Comparison of ENCODE assay signal across 20 cellular contexts in genomic region chr1:171833091-171833822, GRCh38. TPM values are rescaled to one million over a fixed set of nuclear protein-coding genes. Genes with fewer than 3 reads are reported as not detected.
DNase-seq lines count a peak whose midpoint lies in the region; ATAC-seq, FAIRE-seq and TF ChIP-seq lines count a peak whose summit lies in the region.
"Had no signal": no experiment of that assay in that cellular context is flagged by ENCODE, and none has a peak within 500 bp of the region (broad histone marks: within the 10 kb centered on the region; RNA-seq: fewer than 3 reads in every experiment).

No MANE protein-coding gene starts in this region.

- no peaks in the 10 kb centered on the region for H4K20me1 ChIP-seq in astrocyte (ENCODE audit: insufficient read depth, low read length)

- H3K36me3 Mint-ChIP-seq in astrocyte (ENCODE audit: low read depth, unreplicated experiment), result no peaks in the 10 kb centered on the region
- H3K36me3 Mint-ChIP-seq in activated naive CD4-positive, alpha-beta T cell treated with anti-CD3 and anti-CD28 coated beads, Interleukin-2, amount 50 U/mL, for 72 hours, result peaks cover 0 to under 1% of the 10 kb centered on the region in 2 donors

- H3K79me2 ChIP-seq in astrocyte (ENCODE audit: insufficient read depth, low read length), result no peaks in the 10 kb centered on the region

- no peaks in the 10 kb centered on the region for H3K27me3 Mint-ChIP-seq in astrocyte (ENCODE audit: low read depth, unreplicated experiment)

- peak overlapping the region; percentile 96 for H3K27ac ChIP-seq in SJCRH30
- H3K27ac ChIP-seq in astrocyte (ENCODE audit: low read depth, low read length), result no peak overlapping the region

- H3K27me3 ChIP-seq in SJCRH30 (no peaks in the 10 kb centered on the region), astrocyte (ENCODE audit: insufficient read depth, low read length) (no peaks in the 10 kb centered on the region)

- no peak overlapping the region for H3K4me3 Mint-ChIP-seq in astrocyte (ENCODE audit: unreplicated experiment)
- H3K4me3 Mint-ChIP-seq: CD8-positive, alpha-beta memory T cell had no signal

- no peak for FAIRE-seq in astrocyte (lab: Jason Lieb, UNC)
- FAIRE-seq: A204.1, D721Med had no signal

- H3K9ac ChIP-seq in astrocyte (ENCODE audit: low read length), result no peak overlapping the region

- H3K4me3 ChIP-seq in SJCRH30, result no peak overlapping the region
- H3K4me3 ChIP-seq in astrocyte (ENCODE audit: insufficient read depth, low read depth, low read length), result no peak overlapping the region

- no peak for ATAC-seq in activated naive CD4-positive, alpha-beta T cell treated with anti-CD3 and anti-CD28 coated beads, Interleukin-2, amount 50 U/mL, for 72 hours
- ATAC-seq: SK-N-SH treated with all-trans-retinoic acid at 6 μM for 48 hours had no signal

- no peak overlapping the region for H2AFZ ChIP-seq in astrocyte (ENCODE audit: low read depth, low read length)

- H3K9me3 ChIP-seq in SJCRH30 (replicated peaks) (peaks cover 2% of the 10 kb centered on the region), astrocyte (ENCODE audit: insufficient read depth, low read depth, low read length) (no peaks in the 10 kb centered on the region)

- no peak for TF ChIP-seq CTCF in astrocyte (IDR thresholded peaks at IDR 0.05; ENCODE audit: insufficient read depth, low read depth, low read length)

- peak overlapping the region; percentile 45 for H3K27ac Mint-ChIP-seq in astrocyte (ENCODE audit: unreplicated experiment)
- H3K27ac Mint-ChIP-seq in activated naive CD4-positive, alpha-beta T cell treated with anti-CD3 and anti-CD28 coated beads, Interleukin-2, amount 50 U/mL, for 72 hours, result no peak overlapping the region
- H3K27ac Mint-ChIP-seq: CD8-positive, alpha-beta memory T cell had no signal

- H3K36me3 ChIP-seq in SJCRH30 (no peaks in the 10 kb centered on the region), astrocyte (ENCODE audit: insufficient read depth, low read length) (no peaks in the 10 kb centered on the region)

- H3K4me1 Mint-ChIP-seq in astrocyte (ENCODE audit: low read depth, unreplicated experiment), result no peaks in the 10 kb centered on the region
- H3K4me1 Mint-ChIP-seq: CD8-positive, alpha-beta memory T cell had no signal

- DNase-seq in AG20443 (ENCODE audit: low spot score) (peak; percentile 35), SJCRH30 (peak; percentile 82 to 93), astrocyte (ENCODE audit: low read depth) (peak; percentile 9), kidney tubule cell (ENCODE audit: low spot score) (peak; percentile 49), NCI-H2029 (lab: John Stamatoyannopoulos, UW) (no peak), HT-29 (ENCODE audit: low spot score) (no peak), iPS-NIHi7 (ENCODE audit: extremely low spot score) (no peak)
- no peak for DNase-seq in activated naive CD4-positive, alpha-beta T cell treated with anti-CD3 and anti-CD28 coated beads, Interleukin-2, amount 50 U/mL, for 72 hours (ENCODE audit: low spot score in 2 of 2)
- DNase-seq: C1 segment of cervical spinal cord; CD8-positive, alpha-beta memory T cell; NCI-H1436; NCI-H1930; NCI-H2171; NCI-H446; NCI-H69; NK-92 treated with Interleukin-12 subunit alpha and Interleukin-12 subunit beta, amount 100 ng/mL, for 24 hours; SHP77 had no signal

- H3K4me1 ChIP-seq in SJCRH30 (peaks cover 28% of the 10 kb centered on the region), astrocyte (ENCODE audit: insufficient read depth, low read length) (no peaks in the 10 kb centered on the region)

- no peaks in the 10 kb centered on the region for H3K9me3 Mint-ChIP-seq in astrocyte (ENCODE audit: unreplicated experiment)
- peaks cover 6% of the 10 kb centered on the region in 2 donors for H3K9me3 Mint-ChIP-seq in activated naive CD4-positive, alpha-beta T cell treated with anti-CD3 and anti-CD28 coated beads, Interleukin-2, amount 50 U/mL, for 72 hours
- H3K9me3 Mint-ChIP-seq: CD8-positive, alpha-beta memory T cell had no signal

- H3K4me2 ChIP-seq in astrocyte (ENCODE audit: low read length), result no peak overlapping the region

RNA-seq across cellular contexts. Expression of gene DNM3, which starts 8.0 kb away (rescaled TPM):
- total RNA-seq in SJCRH30 (2014; rRNA removed; shearing (Covaris generic)), result 12.1 and 13.7 TPM in 2 replicates
- 4.7 and 6.5 TPM in 2 replicates for total RNA-seq in astrocyte
- total RNA-seq in HT-29 (2014; rRNA removed; shearing (Covaris generic)), result 1.0 and 1.3 TPM in 2 replicates
- total RNA-seq in activated naive CD4-positive, alpha-beta T cell treated with anti-CD3 and anti-CD28 coated beads, Interleukin-2, amount 50 U/mL, for 72 hours, result 1 to 10 TPM; 2.6 to 4.5 TPM

RNA-seq across cellular contexts. Expression of gene METTL13, which starts 51.8 kb away (rescaled TPM):
- total RNA-seq in SJCRH30 (2014; rRNA removed; shearing (Covaris generic)), result 29.0 and 29.2 TPM in 2 replicates
- 25.1 and 26.6 TPM in 2 replicates for total RNA-seq in astrocyte
- total RNA-seq in HT-29 (2014; rRNA removed; shearing (Covaris generic)), result 38.8 and 39.4 TPM in 2 replicates
- total RNA-seq in activated naive CD4-positive, alpha-beta T cell treated with anti-CD3 and anti-CD28 coated beads, Interleukin-2, amount 50 U/mL, for 72 hours, result 10 to 100 TPM; 53.0 to 57.4 TPM

Comparison
In these comparisons a context has a peak if more than half of its experiments do, and no peak if none do; other contexts are left out.
1. DNase-seq: peak in AG20443 (single experiment), SJCRH30 (2 of 2), astrocyte (single experiment) and kidney tubule cell (single experiment); none in NCI-H2029 (single experiment), HT-29 (single experiment), activated naive CD4-positive, alpha-beta T cell treated with anti-CD3 and anti-CD28 coated beads, Interleukin-2, amount 50 U/mL, for 72 hours (0 of 2) and iPS-NIHi7 (single experiment).